ENCODE assay signal across 1 cellular context in genomic region chr7:22717760-22718159, GRCh38.
TF ChIP-seq lines count a peak whose summit lies in the region.

No MANE protein-coding gene starts in this region.

TF ChIP-seq in H1, 55 proteins besides CTCF, POLR2A, EP300 and RAD21:
- TF ChIP-seq RNF2 (IDR thresholded peaks at IDR 0.05; ENCODE audit: borderline replicate concordance, low read depth, low read length, missing control alignments, poor library complexity, severe bottlenecking) (no peak), ZNF274 (IDR thresholded peaks at IDR 0.05; ENCODE audit: borderline replicate concordance, extremely low read depth, low read length) (no peak), KDM1A (IDR thresholded peaks at IDR 0.05; ENCODE audit: borderline replicate concordance, low read length) (no peak), CHD1 (IDR thresholded peaks at IDR 0.05; ENCODE audit: low read depth, low read length) (no peak)
